In the genomic region with DNA sequence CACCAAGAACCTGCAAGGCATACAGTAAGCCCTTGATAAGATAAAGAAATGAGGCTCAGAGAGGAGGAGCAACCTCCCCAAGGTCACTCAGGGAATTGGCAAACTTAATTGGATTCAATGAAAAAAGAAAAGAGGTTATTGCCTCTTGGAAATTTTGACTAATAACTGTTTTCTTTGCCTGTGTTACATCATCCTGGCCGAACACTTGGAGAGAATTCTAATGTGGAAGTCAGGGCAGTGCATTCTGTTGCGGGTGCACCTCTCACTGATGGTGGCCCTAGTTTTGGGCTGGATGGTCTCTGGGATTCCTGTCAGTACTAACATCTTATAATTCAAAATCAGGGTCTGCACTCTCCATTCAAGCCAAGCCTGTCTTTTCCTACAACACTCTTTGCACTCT, we compare ENCODE assay signal across 21 cellular contexts.
DNase-seq lines count a peak whose midpoint lies in the region; ATAC-seq and TF ChIP-seq lines count a peak whose summit lies in the region.
"Had no signal": no experiment of that assay in that cellular context is flagged by ENCODE, and none has a peak within 500 bp of the region (broad histone marks: within the 10 kb centered on the region; RNA-seq: fewer than 3 reads in every experiment).

No MANE protein-coding gene starts in this region.

- ATAC-seq in left cardiac atrium (peak; percentile 17 to 30), sciatic nerve (peak; percentile 76)
- ATAC-seq: CD8-positive, alpha-beta T cell; GM12878; GM23338; HCT116 had no signal

- H3K27me3 ChIP-seq in GM23248 (replicated peaks; ENCODE audit: insufficient read depth) (no peaks in the 10 kb centered on the region), SK-N-SH (ENCODE audit: insufficient read depth) (no peaks in the 10 kb centered on the region; the same call in 1 of the 2 replicates)
- H3K27me3 ChIP-seq: BLaER1 had no signal

- H2AFZ ChIP-seq in GM23248: no peak overlapping the region
- H2AFZ ChIP-seq in SK-N-SH (ENCODE audit: low read depth): no peak overlapping the region
- H2AFZ ChIP-seq: GM23338 had no signal

- H3K36me3 ChIP-seq in GM23248 (ENCODE audit: low read depth): no peaks in the 10 kb centered on the region
- H3K36me3 ChIP-seq in SK-N-SH (replicated peaks in 1 of 2; ENCODE audit: control insufficient read depth in 1 of 2, insufficient read depth in 2 of 2, low read length in 1 of 2): no peaks in the 10 kb centered on the region
- H3K36me3 ChIP-seq: BLaER1 had no signal

- in situ Hi-C loops in GM23248 (cut with MboI): no loop called here

- DNase-seq in left cardiac atrium (no peak), cardiac septum (ENCODE audit: low spot score) (no peak), GM23248 (peak; percentile 22), sciatic nerve (ENCODE audit: low spot score) (no peak), HEK293T (ENCODE audit: extremely low spot score) (no peak), SK-N-SH (no peak)
- DNase-seq: Caco-2; CD4-positive, CD25-positive, alpha-beta regulatory T cell; CD8-positive, alpha-beta T cell; DMS153; DMS79; EL; GDM1; H9; HFFc6 had no signal

- H3K4me1 ChIP-seq in GM23248 (ENCODE audit: insufficient read depth): peaks cover 10% of the 10 kb centered on the region
- no peaks in the 10 kb centered on the region; a peak in 1 of 4 replicates for H3K4me1 ChIP-seq in SK-N-SH (ENCODE audit: control insufficient read depth in 1 of 2, insufficient read depth in 2 of 2, low read depth in 1 of 2, low read length in 1 of 2)

- 15 to 27% methylated on average over 2 of the region's 2 CpGs for WGBS in GM23248 (ENCODE audit: low coverage in 1 of 2, low lambda C conversion rate in 2 of 2, missing lambda C conversion rate in 2 of 2), 2 experiments
- WGBS in SK-N-SH (ENCODE audit: low lambda C conversion rate): 32% methylated on average over 2 of the region's 2 CpGs

- H3F3A ChIP-seq in GM23248 (ENCODE audit: insufficient read depth) (peaks cover 6% of the 10 kb centered on the region; the same call in 1 of the 2 replicates), SK-N-SH (replicated peaks; ENCODE audit: insufficient read depth) (no peaks in the 10 kb centered on the region)

- no peak for TF ChIP-seq RAD21 in SK-N-SH (IDR thresholded peaks at IDR 0.05; ENCODE audit: low read length)

- H3K4me3 ChIP-seq in GM23248 (no peak overlapping the region), SK-N-SH (ENCODE audit: low read depth in 2 of 2, low read length in 1 of 2) (no peak overlapping the region)
- H3K4me3 ChIP-seq: BLaER1, GM12878, GM23338 had no signal

- H3K27ac ChIP-seq in GM23248 (no peak overlapping the region), SK-N-SH (ENCODE audit: low read depth in 2 of 2, low read length in 1 of 2) (no peak overlapping the region)
- H3K27ac ChIP-seq: 22Rv1, BLaER1, C4-2B had no signal

- H3K9ac ChIP-seq in GM23248: no peak overlapping the region
- no peak overlapping the region for H3K9ac ChIP-seq in SK-N-SH
- H3K9ac ChIP-seq: BLaER1 had no signal

- no peak for TF ChIP-seq CTCF in SK-N-SH (IDR thresholded peaks at IDR 0.05)

- H3K9me2 ChIP-seq in GM23248 (ENCODE audit: insufficient read depth): no peaks in the 10 kb centered on the region
- no peaks in the 10 kb centered on the region for H3K9me2 ChIP-seq in SK-N-SH

- no peaks in the 10 kb centered on the region for H4K20me1 ChIP-seq in GM23248 (ENCODE audit: insufficient read depth)
- no peaks in the 10 kb centered on the region for H4K20me1 ChIP-seq in SK-N-SH (ENCODE audit: insufficient read depth)
- H4K20me1 ChIP-seq: BLaER1 had no signal

- TF ChIP-seq EP300 in SK-N-SH (IDR thresholded peaks at IDR 0.05; ENCODE audit: borderline replicate concordance in 1 of 2, low read depth in 1 of 2, low read length in 1 of 2): no peak

- intact Hi-C loops in left cardiac atrium (cut with DNase I) (no loop called here), cardiac septum (cut with DNase I) (no loop called here), sciatic nerve (cut with DNase I) (no loop called here)

- no peak overlapping the region for H3K4me2 ChIP-seq in GM23248 (ENCODE audit: unreplicated experiment)
- no peak overlapping the region for H3K4me2 ChIP-seq in SK-N-SH
- H3K4me2 ChIP-seq: BLaER1, GM23338 had no signal

- CTCF ChIA-PET in HEK293T (lab: Yijun Ruan, JAX): no interaction called here
- CTCF ChIA-PET in SK-N-SH (lab: Yijun Ruan, JAX): no interaction called here

- H3K9me3 ChIP-seq in GM23248 (ENCODE audit: low read depth) (no peaks in the 10 kb centered on the region), SK-N-SH (peaks cover 4% of the 10 kb centered on the region; the same call in 1 of the 2 replicates)
- H3K9me3 ChIP-seq: Caco-2 had no signal

- POLR2A ChIA-PET in HEK293T (lab: Yijun Ruan, JAX) (no interaction called here), SK-N-SH (lab: Yijun Ruan, JAX) (no interaction called here)

- H3K79me2 ChIP-seq in GM23248 (ENCODE audit: insufficient read depth) (no peaks in the 10 kb centered on the region), SK-N-SH (ENCODE audit: insufficient read depth) (no peaks in the 10 kb centered on the region)

TF ChIP-seq in HEK293T, 16 proteins besides CTCF, POLR2A, EP300 and RAD21:
- no peak for TF ChIP-seq TARDBP (IDR thresholded peaks at IDR 0.05)
- no peak for TF ChIP-seq L3MBTL2 (conservative IDR thresholded peaks at IDR 0.05)
- no peak for TF ChIP-seq FOXM1 (IDR thresholded peaks at IDR 0.05; ENCODE audit: borderline replicate concordance)
TF ChIP-seq in HEK293T: peak in this region for 0.

TF ChIP-seq in SK-N-SH, 30 proteins besides CTCF, POLR2A, EP300 and RAD21:
- TF ChIP-seq TEAD4 (IDR thresholded peaks at IDR 0.05; ENCODE audit: borderline replicate concordance, insufficient read depth) (no peak), JUND (IDR thresholded peaks at IDR 0.05) (no peak)
- TF ChIP-seq, protein P1, sequence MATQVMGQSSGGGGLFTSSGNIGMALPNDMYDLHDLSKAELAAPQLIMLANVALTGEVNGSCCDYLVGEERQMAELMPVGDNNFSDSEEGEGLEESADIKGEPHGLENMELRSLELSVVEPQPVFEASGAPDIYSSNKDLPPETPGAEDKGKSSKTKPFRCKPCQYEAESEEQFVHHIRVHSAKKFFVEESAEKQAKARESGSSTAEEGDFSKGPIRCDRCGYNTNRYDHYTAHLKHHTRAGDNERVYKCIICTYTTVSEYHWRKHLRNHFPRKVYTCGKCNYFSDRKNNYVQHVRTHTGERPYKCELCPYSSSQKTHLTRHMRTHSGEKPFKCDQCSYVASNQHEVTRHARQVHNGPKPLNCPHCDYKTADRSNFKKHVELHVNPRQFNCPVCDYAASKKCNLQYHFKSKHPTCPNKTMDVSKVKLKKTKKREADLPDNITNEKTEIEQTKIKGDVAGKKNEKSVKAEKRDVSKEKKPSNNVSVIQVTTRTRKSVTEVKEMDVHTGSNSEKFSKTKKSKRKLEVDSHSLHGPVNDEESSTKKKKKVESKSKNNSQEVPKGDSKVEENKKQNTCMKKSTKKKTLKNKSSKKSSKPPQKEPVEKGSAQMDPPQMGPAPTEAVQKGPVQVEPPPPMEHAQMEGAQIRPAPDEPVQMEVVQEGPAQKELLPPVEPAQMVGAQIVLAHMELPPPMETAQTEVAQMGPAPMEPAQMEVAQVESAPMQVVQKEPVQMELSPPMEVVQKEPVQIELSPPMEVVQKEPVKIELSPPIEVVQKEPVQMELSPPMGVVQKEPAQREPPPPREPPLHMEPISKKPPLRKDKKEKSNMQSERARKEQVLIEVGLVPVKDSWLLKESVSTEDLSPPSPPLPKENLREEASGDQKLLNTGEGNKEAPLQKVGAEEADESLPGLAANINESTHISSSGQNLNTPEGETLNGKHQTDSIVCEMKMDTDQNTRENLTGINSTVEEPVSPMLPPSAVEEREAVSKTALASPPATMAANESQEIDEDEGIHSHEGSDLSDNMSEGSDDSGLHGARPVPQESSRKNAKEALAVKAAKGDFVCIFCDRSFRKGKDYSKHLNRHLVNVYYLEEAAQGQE (IDR thresholded peaks at IDR 0.05; ENCODE audit: low read depth, low read length): no peak
